In the genomic region with DNA sequence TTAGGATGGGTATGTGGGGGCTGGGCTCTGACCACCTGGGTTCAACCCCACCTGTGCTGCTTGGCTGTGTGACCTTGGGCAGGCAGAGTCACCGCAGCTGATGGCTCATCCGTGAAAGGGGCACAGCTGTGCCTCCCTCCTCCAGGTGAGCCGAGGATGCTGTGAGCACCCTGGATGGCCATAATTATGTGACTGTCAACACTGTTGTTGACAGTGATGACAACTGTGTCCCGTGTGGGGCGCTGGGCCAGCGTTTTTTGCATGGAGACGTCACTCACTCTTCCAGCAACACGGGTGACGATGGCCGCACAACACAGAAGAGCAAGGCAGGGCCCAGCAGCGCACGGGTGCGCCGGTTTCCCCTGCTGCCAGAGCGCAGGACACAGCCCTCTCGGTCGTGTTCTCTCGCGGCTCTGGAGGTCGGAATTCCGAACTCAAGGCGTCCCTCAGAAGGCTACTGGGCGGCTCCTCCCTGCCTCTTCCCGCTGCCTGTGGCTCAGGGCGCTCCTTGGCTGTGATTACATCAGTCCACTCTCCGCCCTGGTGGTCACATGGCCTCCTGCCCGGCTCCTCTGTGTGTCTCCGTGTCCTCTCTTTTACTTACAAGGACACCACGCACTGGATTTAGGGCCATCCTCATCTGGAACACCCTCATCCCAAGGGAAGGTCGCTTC, we compare ENCODE assay signal across 7 cellular contexts. TPM values are rescaled to one million over a fixed set of nuclear protein-coding genes. Genes with fewer than 3 reads are reported as not detected.
DNase-seq lines count a peak whose midpoint lies in the region; ATAC-seq and TF ChIP-seq lines count a peak whose summit lies in the region.

No MANE protein-coding gene starts in this region.

- H3K9me3 ChIP-seq in HUES64 (ENCODE audit: insufficient read depth, low read depth, low read length) (no peaks in the 10 kb centered on the region), right atrium auricular region (no peaks in the 10 kb centered on the region), endodermal cell (ENCODE audit: control insufficient read depth, low read length) (no peaks in the 10 kb centered on the region)

- no peak for TF ChIP-seq CTCF in right atrium auricular region (IDR thresholded peaks at IDR 0.05)
- TF ChIP-seq CTCF in endodermal cell (conservative IDR thresholded peaks at IDR 0.05) = no peak

- peak overlapping the region; percentile 88 to 93 for H3K4me3 Mint-ChIP-seq in activated T-cell treated with anti-CD3 and anti-CD28 coated beads, Interleukin-2, amount 50 U/mL, for 72 hours
- no peak overlapping the region for H3K4me3 Mint-ChIP-seq in endodermal cell

- H3K36me3 Mint-ChIP-seq in activated T-cell treated with anti-CD3 and anti-CD28 coated beads, Interleukin-2, amount 50 U/mL, for 72 hours (ENCODE audit: insufficient read depth in 2 of 2) = peaks cover 0 to 2% of the 10 kb centered on the region in 2 donors
- H3K36me3 Mint-ChIP-seq in endodermal cell (ENCODE audit: low read depth) = no peaks in the 10 kb centered on the region

- H3K27me3 ChIP-seq in HUES64 (ENCODE audit: insufficient read depth, low read length) (no peaks in the 10 kb centered on the region), right atrium auricular region (no peaks in the 10 kb centered on the region), endodermal cell (ENCODE audit: control insufficient read depth, insufficient read depth, low read length, poor library complexity, severe bottlenecking) (no peaks in the 10 kb centered on the region)

- H3K27ac ChIP-seq in HUES64 (ENCODE audit: low read depth, low read length) = no peak overlapping the region
- peak overlapping the region; percentile 70 to 82 for H3K27ac ChIP-seq in right atrium auricular region
- no peak overlapping the region for H3K27ac ChIP-seq in endodermal cell (ENCODE audit: low read depth, low read length)

- no peaks in the 10 kb centered on the region for H3K9me3 Mint-ChIP-seq in activated T-cell treated with anti-CD3 and anti-CD28 coated beads, Interleukin-2, amount 50 U/mL, for 72 hours
- no peaks in the 10 kb centered on the region for H3K9me3 Mint-ChIP-seq in endodermal cell

- peak; percentile 21 to 47 for DNase-seq in activated T-cell treated with anti-CD3 and anti-CD28 coated beads, Interleukin-2, amount 50 U/mL, for 72 hours
- DNase-seq in right atrium auricular region (ENCODE audit: low spot score) (peak; percentile 84), endodermal cell (no peak), RPMI8226 (no peak)
- peak; percentile 29 for DNase-seq in stimulated activated CD4-positive, alpha-beta T cell treated with anti-CD3 and anti-CD28 coated beads, Interleukin-4, amount 100 ng/mL, for 1 hour
- no peak for DNase-seq in effector CD8-positive, alpha-beta T cell (lab: John Stamatoyannopoulos, UW)

- H3K27ac Mint-ChIP-seq in activated T-cell treated with anti-CD3 and anti-CD28 coated beads, Interleukin-2, amount 50 U/mL, for 72 hours = peak overlapping the region; percentile 90
- no peak overlapping the region for H3K27ac Mint-ChIP-seq in endodermal cell

- 88% methylated on average over 30 of the region's 30 CpGs for WGBS in HUES64
- WGBS in endodermal cell (ENCODE audit: insufficient coverage in 1 of 2, insufficient read length in 1 of 2), 2 experiments = 89 to 90% methylated on average over 25 to 30 of the region's 30 CpGs

- ATAC-seq in activated T-cell treated with anti-CD3 and anti-CD28 coated beads, Interleukin-2, amount 50 U/mL, for 72 hours (replicated peaks in 1 of 2) = peak; percentile 24 to 37

- H3K9ac ChIP-seq in HUES64 (ENCODE audit: low read depth, low read length) = 0 out of 2 replicates have a peak overlapping the region, but pooled peaks have one; percentile 44
- H3K9ac ChIP-seq in endodermal cell (ENCODE audit: extremely low read depth, low read length, poor library complexity, severe bottlenecking) = no peak overlapping the region

- peaks cover 37% of the 10 kb centered on the region for H3K4me1 Mint-ChIP-seq in activated T-cell treated with anti-CD3 and anti-CD28 coated beads, Interleukin-2, amount 50 U/mL, for 72 hours (ENCODE audit: low read depth)
- peaks cover 1% of the 10 kb centered on the region for H3K4me1 Mint-ChIP-seq in endodermal cell

- H3K4me3 ChIP-seq in HUES64 (ENCODE audit: low read length) (no peak overlapping the region), right atrium auricular region (peak overlapping the region; percentile 45 to 48), endodermal cell (ENCODE audit: low read length) (no peak overlapping the region)

- H3K4me1 ChIP-seq in HUES64 (ENCODE audit: insufficient read depth, low read length) (no peaks in the 10 kb centered on the region), right atrium auricular region (peaks cover 0 to 52% of the 10 kb centered on the region in 2 donors), endodermal cell (ENCODE audit: control insufficient read depth, insufficient read depth, low read length) (no peaks in the 10 kb centered on the region)

- no peaks in the 10 kb centered on the region for H3K27me3 Mint-ChIP-seq in activated T-cell treated with anti-CD3 and anti-CD28 coated beads, Interleukin-2, amount 50 U/mL, for 72 hours (ENCODE audit: low read depth)
- H3K27me3 Mint-ChIP-seq in endodermal cell (ENCODE audit: insufficient read depth) = no peaks in the 10 kb centered on the region

- H3K36me3 ChIP-seq in HUES64 (ENCODE audit: insufficient read depth, low read length) (no peaks in the 10 kb centered on the region), right atrium auricular region (no peaks in the 10 kb centered on the region), endodermal cell (ENCODE audit: control insufficient read depth, insufficient read depth, low read length) (no peaks in the 10 kb centered on the region)

RNA-seq across cellular contexts. Expression of a gene that starts 1.3 kb away (rescaled TPM):
- polyA plus RNA-seq in HUES64 (2013, experiment 1 of 2) = 0.55 TPM
- 0.38 TPM for polyA plus RNA-seq in HUES64 (2013, experiment 2 of 2)
- total RNA-seq in activated T-cell treated with anti-CD3 and anti-CD28 coated beads, Interleukin-2, amount 50 U/mL, for 72 hours = 10 to 100 TPM; 15.2 to 39.0 TPM
- total RNA-seq in right atrium auricular region (10 to 100 TPM in 1 of 2 donors, 1 to 10 TPM in 1; 8.9 to 13.9 TPM), endodermal cell (1 to 10 TPM; 1.9 to 2.6 TPM)
- polyA plus RNA-seq in endodermal cell (2013, experiment 1 of 2) = 0.39 TPM
- polyA plus RNA-seq in endodermal cell (2013, experiment 2 of 2) = 0.58 TPM

RNA-seq across cellular contexts. Expression of a gene that starts 41.8 kb away (rescaled TPM):
- 1.2 TPM for polyA plus RNA-seq in HUES64 (2013, experiment 1 of 2)
- polyA plus RNA-seq in HUES64 (2013, experiment 2 of 2) = 2.3 TPM
- under 1 TPM; 0.34 to 0.60 TPM for total RNA-seq in activated T-cell treated with anti-CD3 and anti-CD28 coated beads, Interleukin-2, amount 50 U/mL, for 72 hours
- total RNA-seq in right atrium auricular region (10 to 100 TPM in 1 of 2 donors, 1 to 10 TPM in 1; 5.7 to 11.2 TPM), endodermal cell (1 to 10 TPM in 1 of 2 donors, under 1 TPM in 1; 0.35 to 1.6 TPM)
- polyA plus RNA-seq in endodermal cell (2013, experiment 1 of 2) = 1.4 TPM
- polyA plus RNA-seq in endodermal cell (2013, experiment 2 of 2) = 2.5 TPM

Comparison
In these comparisons a context has a peak if more than half of its experiments do, and no peak if none do; other contexts are left out.
1. H3K27ac ChIP-seq: peak in right atrium auricular region (2 of 2); none in HUES64 (single experiment) and endodermal cell (single experiment).
2. H3K4me3 ChIP-seq: peak in right atrium auricular region (2 of 2); none in HUES64 (single experiment) and endodermal cell (single experiment).
3. DNase-seq: peak in activated T-cell treated with anti-CD3 and anti-CD28 coated beads, Interleukin-2, amount 50 U/mL, for 72 hours (2 of 2), right atrium auricular region (single experiment) and stimulated activated CD4-positive, alpha-beta T cell treated with anti-CD3 and anti-CD28 coated beads, Interleukin-4, amount 100 ng/mL, for 1 hour (single experiment); none in endodermal cell (single experiment), effector CD8-positive, alpha-beta T cell (single experiment) and RPMI8226 (single experiment).